In the genomic region with DNA sequence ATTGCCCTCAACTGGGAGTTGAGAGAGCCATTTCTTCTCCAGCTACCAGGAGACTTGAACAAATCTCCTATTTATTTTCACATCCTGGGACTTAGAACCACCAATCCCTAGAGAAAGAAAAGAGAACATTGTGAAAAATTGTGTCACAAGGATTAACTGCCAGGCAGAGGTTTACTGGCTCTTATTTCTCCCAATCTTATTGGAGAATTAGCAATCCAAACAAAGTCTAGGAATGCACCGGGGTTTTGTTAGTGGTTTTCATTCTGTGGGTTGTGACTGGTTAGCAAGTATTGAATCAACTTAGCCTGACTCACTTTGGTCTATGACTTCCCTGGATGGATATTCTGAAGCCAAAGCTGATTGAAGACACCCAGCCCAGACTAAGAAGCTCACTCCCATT, we compare ENCODE assay signal across 15 cellular contexts. TPM values are rescaled to one million over a fixed set of nuclear protein-coding genes. Genes with fewer than 3 reads are reported as not detected.
DNase-seq lines count a peak whose midpoint lies in the region; ATAC-seq and TF ChIP-seq lines count a peak whose summit lies in the region.
"Had no signal": no experiment of that assay in that cellular context is flagged by ENCODE, and none has a peak within 500 bp of the region (broad histone marks: within the 10 kb centered on the region; RNA-seq: fewer than 3 reads in every experiment).

No MANE protein-coding gene starts in this region.

- no peaks in the 10 kb centered on the region for H4K20me1 ChIP-seq in IMR-90 (ENCODE audit: insufficient read depth, low read length)

- no peak overlapping the region for H2BK120ac ChIP-seq in IMR-90 (ENCODE audit: low read depth, low read length)

- dilution Hi-C loops in IMR-90 (cut with HindIII; ENCODE audit: low sequenced_read_pairs, unreplicated experiment): no loop called here

- H3K4me1 ChIP-seq in IMR-90 (ENCODE audit: control insufficient read depth, insufficient read depth, low read length) (no peaks in the 10 kb centered on the region), Caco-2 (no peaks in the 10 kb centered on the region), sigmoid colon (no peaks in the 10 kb centered on the region)
- H3K4me1 ChIP-seq: A549 had no signal

- H3K4me1 Mint-ChIP-seq in Caco-2 (ENCODE audit: low read depth, unreplicated experiment) (no peaks in the 10 kb centered on the region), T-cell (no peaks in the 10 kb centered on the region)
- no peaks in the 10 kb centered on the region for H3K4me1 Mint-ChIP-seq in stimulated activated memory B cell treated with anti-CD40 and anti-IgM and Interleukin-4, amounts not matched to agents 10 μg/mL and 1 μg/mL and 100 μg/mL, for 72 hours
- H3K4me1 Mint-ChIP-seq: activated naive CD8-positive, alpha-beta T cell treated with anti-CD3 and anti-CD28 coated beads, Interleukin-2, amount 50 U/mL, for 24 hours had no signal

- H3K9me1 ChIP-seq in IMR-90 (ENCODE audit: insufficient read depth, low read length): no peaks in the 10 kb centered on the region

- ATAC-seq in IMR-90 (ENCODE audit: low read depth): no peak
- no peak for ATAC-seq in stimulated activated memory B cell treated with anti-CD40 and anti-IgM and Interleukin-4, amounts not matched to agents 10 μg/mL and 1 μg/mL and 100 μg/mL, for 72 hours
- ATAC-seq in T-cell (replicated peaks in 1 of 4): no peak
- ATAC-seq: A549; activated naive CD8-positive, alpha-beta T cell treated with anti-CD3 and anti-CD28 coated beads, Interleukin-2, amount 50 U/mL, for 24 hours had no signal

- H3K4me3 Mint-ChIP-seq in Caco-2 (ENCODE audit: unreplicated experiment) (no peak overlapping the region), T-cell (no peak overlapping the region)
- no peak overlapping the region for H3K4me3 Mint-ChIP-seq in stimulated activated memory B cell treated with anti-CD40 and anti-IgM and Interleukin-4, amounts not matched to agents 10 μg/mL and 1 μg/mL and 100 μg/mL, for 72 hours
- H3K4me3 Mint-ChIP-seq: activated naive CD8-positive, alpha-beta T cell treated with anti-CD3 and anti-CD28 coated beads, Interleukin-2, amount 50 U/mL, for 24 hours had no signal

- H3K4me3 ChIP-seq in IMR-90 (ENCODE audit: insufficient read depth, low read depth, low read length): no peak overlapping the region
- H3K4me3 ChIP-seq in brain microvascular endothelial cell (ENCODE audit: low read depth, low read length): no peak overlapping the region
- H3K4me3 ChIP-seq in kidney epithelial cell (ENCODE audit: low read depth, low read length): no peak overlapping the region
- no peak overlapping the region for H3K4me3 ChIP-seq in Caco-2 (ENCODE audit: low read depth, low read length)
- no peak overlapping the region for H3K4me3 ChIP-seq in sigmoid colon
- H3K4me3 ChIP-seq: A549 had no signal

- TF ChIP-seq POLR2A in IMR-90 (IDR thresholded peaks at IDR 0.05; ENCODE audit: low read depth, low read length): no peak
- no peak for TF ChIP-seq POLR2A in sigmoid colon (IDR thresholded peaks at IDR 0.05)

- no peak overlapping the region for H2BK20ac ChIP-seq in IMR-90 (ENCODE audit: low read depth, low read length)

- H2AK5ac ChIP-seq in IMR-90 (ENCODE audit: low read depth, low read length): no peak overlapping the region

- no peak overlapping the region for H3K23ac ChIP-seq in IMR-90 (ENCODE audit: low read depth, low read length)

- H3K56ac ChIP-seq in IMR-90 (ENCODE audit: extremely low read depth, insufficient read depth, low read length): no peak overlapping the region

- H3K27ac ChIP-seq in IMR-90 (ENCODE audit: insufficient read depth, low read length): no peak overlapping the region
- no peak overlapping the region for H3K27ac ChIP-seq in brain microvascular endothelial cell
- no peak overlapping the region for H3K27ac ChIP-seq in sigmoid colon
- H3K27ac ChIP-seq: A549, neutrophil had no signal

- no peak overlapping the region for H4K5ac ChIP-seq in IMR-90 (ENCODE audit: low read depth, low read length)

- H3K27me3 Mint-ChIP-seq in Caco-2 (ENCODE audit: insufficient read depth, unreplicated experiment): peaks cover 2% of the 10 kb centered on the region
- peaks cover 8% of the 10 kb centered on the region for H3K27me3 Mint-ChIP-seq in stimulated activated memory B cell treated with anti-CD40 and anti-IgM and Interleukin-4, amounts not matched to agents 10 μg/mL and 1 μg/mL and 100 μg/mL, for 72 hours
- peaks cover 11 to 16% of the 10 kb centered on the region in 2 donors for H3K27me3 Mint-ChIP-seq in T-cell

- no peak overlapping the region for H2AK9ac ChIP-seq in IMR-90 (replicated peaks; ENCODE audit: low read depth, low read length, poor library complexity)

- BruUV-seq in IMR-90 (replicated peaks; lab: Mats Ljungman, UMichigan): no TSS peak
- no TSS peak for BruUV-seq in Caco-2 (replicated peaks; lab: Mats Ljungman, UMichigan)

- POLR2A ChIA-PET in IMR-90 (lab: Charles Lee; ENCODE audit: unreplicated experiment): no interaction called here
- POLR2A ChIA-PET in Caco-2 (lab: Charles Lee): no interaction called here
- POLR2A ChIA-PET in T-cell (lab: Charles Lee): no interaction called here

- H3K79me1 ChIP-seq in IMR-90 (ENCODE audit: low read depth in 1 of 2, low read length in 2 of 2): no peaks in the 10 kb centered on the region

- no CpG with 5 or more reads among the region's 1 CpG for WGBS in IMR-90 (ENCODE audit: extremely low coverage in 2 of 2, insufficient read length in 1 of 2), 2 experiments
- WGBS in sigmoid colon, 2 donors: 83 to 84% methylated on average over 1 of the region's 1 CpG

- H3K9me3 ChIP-seq in IMR-90 (ENCODE audit: control insufficient read depth, insufficient read depth, low read length) (no peaks in the 10 kb centered on the region), Caco-2 (no peaks in the 10 kb centered on the region), sigmoid colon (no peaks in the 10 kb centered on the region)
- H3K9me3 ChIP-seq: A549, neutrophil had no signal

- no peak overlapping the region for H3K14ac ChIP-seq in IMR-90 (replicated peaks; ENCODE audit: low read depth, low read length)

- CTCF ChIA-PET in IMR-90 (lab: Yijun Ruan, JAX): no interaction called here
- CTCF ChIA-PET in Caco-2 (lab: Charles Lee): no interaction called here
- CTCF ChIA-PET in T-cell (lab: Charles Lee): interaction anchor here in 1 of 2 donors (0.8 kb wide), 1 partner anchor 16 kb away, joined by 3 read pairs; no protein-coding TSS in a partner anchor

- H2AFZ ChIP-seq in IMR-90 (replicated peaks; ENCODE audit: low read length, poor library complexity): no peak overlapping the region

- H3K27me3 ChIP-seq in IMR-90 (ENCODE audit: control insufficient read depth, insufficient read depth, low read length) (no peaks in the 10 kb centered on the region), brain microvascular endothelial cell (replicated peaks) (no peaks in the 10 kb centered on the region), kidney epithelial cell (ENCODE audit: control insufficient read depth, insufficient read depth, low read length) (no peaks in the 10 kb centered on the region), Caco-2 (replicated peaks; ENCODE audit: control insufficient read depth, insufficient read depth, low read length) (no peaks in the 10 kb centered on the region), sigmoid colon (no peaks in the 10 kb centered on the region)

- H3K36me3 Mint-ChIP-seq in Caco-2 (ENCODE audit: insufficient read depth, unreplicated experiment) (no peaks in the 10 kb centered on the region), T-cell (no peaks in the 10 kb centered on the region)
- H3K36me3 Mint-ChIP-seq in stimulated activated memory B cell treated with anti-CD40 and anti-IgM and Interleukin-4, amounts not matched to agents 10 μg/mL and 1 μg/mL and 100 μg/mL, for 72 hours: no peaks in the 10 kb centered on the region

- H3K4me2 ChIP-seq in IMR-90 (ENCODE audit: low read depth, low read length): no peak overlapping the region
- H3K4me2 ChIP-seq: A549 had no signal

- H3K4ac ChIP-seq in IMR-90 (ENCODE audit: low read depth, low read length): no peak overlapping the region

- no peak overlapping the region for H4K8ac ChIP-seq in IMR-90 (ENCODE audit: low read depth in 2 of 2, low read length in 2 of 2)

- no peak overlapping the region for H3K18ac ChIP-seq in IMR-90 (ENCODE audit: low read depth, low read length)

- no peak overlapping the region for H4K91ac ChIP-seq in IMR-90 (ENCODE audit: insufficient read depth, low read depth, low read length)

- intact Hi-C loops in IMR-90 (cut with micrococcal nuclease) (no loop called here), Caco-2 (cut with micrococcal nuclease; ENCODE audit: unreplicated experiment) (no loop called here), sigmoid colon (cut with DNase I) (no loop called here)

- H3K9ac ChIP-seq in IMR-90 (ENCODE audit: low read depth, low read length): no peak overlapping the region

- in situ Hi-C loops in IMR-90 (cut with MboI; ENCODE audit: low sequenced_read_pairs): no loop called here
- in situ Hi-C loops in brain microvascular endothelial cell (cut with HindIII; ENCODE audit: low pct_ligation_motif_present, low sequenced_read_pairs): no loop called here

- H3K27ac Mint-ChIP-seq in Caco-2 (ENCODE audit: unreplicated experiment): no peak overlapping the region
- H3K27ac Mint-ChIP-seq in stimulated activated memory B cell treated with anti-CD40 and anti-IgM and Interleukin-4, amounts not matched to agents 10 μg/mL and 1 μg/mL and 100 μg/mL, for 72 hours: no peak overlapping the region
- H3K27ac Mint-ChIP-seq in T-cell: no peak overlapping the region
- H3K27ac Mint-ChIP-seq: activated naive CD8-positive, alpha-beta T cell treated with anti-CD3 and anti-CD28 coated beads, Interleukin-2, amount 50 U/mL, for 24 hours had no signal

- H2BK5ac ChIP-seq in IMR-90 (ENCODE audit: low read depth, low read length, poor library complexity, severe bottlenecking): no peak overlapping the region

- TF ChIP-seq RAD21 in IMR-90 (IDR thresholded peaks at IDR 0.05; ENCODE audit: low read length): no peak

- no peaks in the 10 kb centered on the region for H3K36me3 ChIP-seq in IMR-90 (ENCODE audit: control insufficient read depth, insufficient read depth, low read length)
- no peaks in the 10 kb centered on the region for H3K36me3 ChIP-seq in brain microvascular endothelial cell (replicated peaks)
- H3K36me3 ChIP-seq in kidney epithelial cell (ENCODE audit: control insufficient read depth, insufficient read depth, low read length): no peaks in the 10 kb centered on the region
- H3K36me3 ChIP-seq in Caco-2 (ENCODE audit: control insufficient read depth, insufficient read depth, low read length): no peaks in the 10 kb centered on the region
- H3K36me3 ChIP-seq in sigmoid colon: no peaks in the 10 kb centered on the region
- H3K36me3 ChIP-seq: neutrophil had no signal

- no peak overlapping the region for H2BK15ac ChIP-seq in IMR-90 (ENCODE audit: low read depth, low read length)

- peak; percentile 92 for DNase-seq in AG08395 (ENCODE audit: low spot score)
- DNase-seq in IMR-90: peak; percentile 41
- peak; percentile 81 for DNase-seq in brain microvascular endothelial cell
- DNase-seq in kidney epithelial cell (ENCODE audit: low read depth): peak; percentile 56
- DNase-seq in Caco-2: no peak
- DNase-seq in sigmoid colon: no peak
- no peak for DNase-seq in T-cell
- DNase-seq: activated CD8-positive, alpha-beta memory T cell treated with anti-CD3 and anti-CD28 coated beads, Interleukin-2, amount 50 U/mL, for 4 hours; activated naive CD8-positive, alpha-beta T cell treated with anti-CD3 and anti-CD28 coated beads, Interleukin-2, amount 50 U/mL, for 24 hours; effector CD8-positive, alpha-beta T cell; hippocampal formation had no signal

- H3K9me3 Mint-ChIP-seq in Caco-2 (ENCODE audit: unreplicated experiment) (peaks cover 10% of the 10 kb centered on the region), T-cell (no peaks in the 10 kb centered on the region)
- no peaks in the 10 kb centered on the region for H3K9me3 Mint-ChIP-seq in stimulated activated memory B cell treated with anti-CD40 and anti-IgM and Interleukin-4, amounts not matched to agents 10 μg/mL and 1 μg/mL and 100 μg/mL, for 72 hours
- H3K9me3 Mint-ChIP-seq: activated naive CD8-positive, alpha-beta T cell treated with anti-CD3 and anti-CD28 coated beads, Interleukin-2, amount 50 U/mL, for 24 hours had no signal

- TF ChIP-seq EP300 in sigmoid colon (IDR thresholded peaks at IDR 0.05): no peak

- TF ChIP-seq CTCF in IMR-90 (conservative IDR thresholded peaks at IDR 0.05; ENCODE audit: low read depth, low read length) (no peak), brain microvascular endothelial cell (IDR thresholded peaks at IDR 0.05; ENCODE audit: low read depth, low read length, missing control alignments) (no peak), kidney epithelial cell (IDR thresholded peaks at IDR 0.05; ENCODE audit: insufficient read depth, low read length, poor library complexity, severe bottlenecking) (no peak), Caco-2 (IDR thresholded peaks at IDR 0.05; ENCODE audit: insufficient read depth in 1 of 2, low read depth in 1 of 2, low read length in 1 of 2, severe bottlenecking in 1 of 2, unreplicated experiment in 1 of 2) (no peak), sigmoid colon (IDR thresholded peaks at IDR 0.05) (no peak)

RNA-seq across cellular contexts. Expression of a gene that starts 21.2 kb away (rescaled TPM):
- total RNA-seq in IMR-90 (2012; rRNA removed) (under 0.01 TPM in 1 of 2 replicates, not detected in the other), kidney epithelial cell (4.9 and 6.6 TPM in 2 replicates), Caco-2 (2022) (1.4 and 2.3 TPM in 2 replicates), sigmoid colon (under 1 TPM; 0.14 to 0.71 (median 0.52) TPM), T-cell (1 to 10 TPM in 1 of 5 donors, under 1 TPM in 4; 0.38 to 1.7 (median 0.70) TPM)
- polyA plus RNA-seq in IMR-90 (2012; rRNA removed) (not detected in 2 replicates), sigmoid colon (1 to 10 TPM in 1 of 3 donors, under 1 TPM in 2; 0.60 to 1.7 (median 0.69) TPM)
- polyA plus RNA-seq in IMR-90 (2012; cell fraction: cytosol; rRNA removed): not detected in 2 replicates
- not detected in 2 replicates for polyA plus RNA-seq in IMR-90 (2012; cell fraction: nucleus; rRNA removed; ENCODE audit: low replicate concordance)
- total RNA-seq: lung microvascular endothelial cell had no signal
- polyA plus RNA-seq: A549 had no signal

Comparison
In these comparisons a context has a peak if more than half of its experiments do, and no peak if none do; other contexts are left out.
1. DNase-seq: peak in AG08395 (single experiment), IMR-90 (single experiment), brain microvascular endothelial cell (single experiment) and kidney epithelial cell (single experiment); none in Caco-2 (0 of 2), sigmoid colon (single experiment) and T-cell (0 of 34).